ENCODE assay signal across 8 cellular contexts in the genomic region with DNA sequence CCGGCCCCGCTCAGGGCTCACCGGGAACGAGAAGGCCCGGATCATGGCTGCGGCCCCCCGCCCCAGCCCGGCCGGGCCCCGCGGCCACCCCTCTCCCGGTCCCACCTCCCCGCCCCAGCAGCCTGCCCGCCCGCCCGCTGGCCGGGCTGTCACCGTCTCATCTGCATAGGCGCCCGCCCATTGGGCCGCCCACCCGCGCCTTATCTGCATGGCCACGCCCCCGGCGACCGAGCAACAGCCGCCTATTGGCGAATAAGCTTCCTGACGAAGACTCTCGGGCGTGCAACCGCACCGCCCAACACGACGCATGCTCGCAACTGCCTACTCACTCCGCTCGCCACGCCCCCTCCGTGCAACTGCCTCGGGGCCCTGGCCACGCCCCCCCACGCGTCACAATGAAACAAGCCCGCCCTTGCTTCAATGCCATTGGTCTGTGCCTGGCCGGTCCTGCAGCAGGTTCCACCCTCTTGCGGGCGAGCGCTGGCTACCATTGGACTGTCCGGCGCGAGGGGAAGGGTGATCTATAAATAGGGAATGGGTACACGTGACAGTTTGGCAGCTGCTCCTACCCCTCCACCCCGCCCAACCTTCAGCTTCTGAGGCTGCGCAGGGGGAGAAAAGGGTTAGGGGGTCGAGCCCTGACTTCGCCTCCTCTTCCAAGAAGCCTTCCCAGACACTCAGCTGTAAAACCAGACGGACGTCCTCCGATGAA. TPM values are rescaled to one million over a fixed set of nuclear protein-coding genes. Genes with fewer than 3 reads are reported as not detected.
DNase-seq lines count a peak whose midpoint lies in the region; ATAC-seq and TF ChIP-seq lines count a peak whose summit lies in the region.

A gene with protein sequence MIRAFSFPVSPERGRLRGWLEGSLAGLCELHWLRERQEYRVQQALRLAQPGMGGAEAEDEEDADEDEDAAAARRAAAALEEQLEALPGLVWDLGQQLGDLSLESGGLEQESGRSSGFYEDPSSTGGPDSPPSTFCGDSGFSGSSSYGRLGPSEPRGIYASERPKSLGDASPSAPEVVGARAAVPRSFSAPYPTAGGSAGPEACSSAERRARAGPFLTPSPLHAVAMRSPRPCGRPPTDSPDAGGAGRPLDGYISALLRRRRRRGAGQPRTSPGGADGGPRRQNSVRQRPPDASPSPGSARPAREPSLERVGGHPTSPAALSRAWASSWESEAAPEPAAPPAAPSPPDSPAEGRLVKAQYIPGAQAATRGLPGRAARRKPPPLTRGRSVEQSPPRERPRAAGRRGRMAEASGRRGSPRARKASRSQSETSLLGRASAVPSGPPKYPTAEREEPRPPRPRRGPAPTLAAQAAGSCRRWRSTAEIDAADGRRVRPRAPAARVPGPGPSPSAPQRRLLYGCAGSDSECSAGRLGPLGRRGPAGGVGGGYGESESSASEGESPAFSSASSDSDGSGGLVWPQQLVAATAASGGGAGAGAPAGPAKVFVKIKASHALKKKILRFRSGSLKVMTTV (minus strand): TSS at position 163 of the 712 bp plus-strand sequence. CDS start 118 bp downstream, at position 45.

- H2BK15ac ChIP-seq in H9 (ENCODE audit: low read depth, low read length) = no peak within 1 kb of the TSS

- no peaks in the 10 kb centered on the region for H3K36me3 Mint-ChIP-seq in H9 (ENCODE audit: insufficient read depth in 1 of 3, low read depth in 3 of 3)
- H3K36me3 Mint-ChIP-seq in naive thymus-derived CD8-positive, alpha-beta T cell = peaks cover 0 to 3% (median 0%) of the 10 kb centered on the region in 3 donors
- H3K36me3 Mint-ChIP-seq in stimulated activated memory B cell treated with anti-CD40 and anti-IgM and Interleukin-4, amounts not matched to agents 10 μg/mL and 1 μg/mL and 100 μg/mL, for 72 hours = no peaks in the 10 kb centered on the region

- TF ChIP-seq CTCF in H9 (conservative IDR thresholded peaks at IDR 0.05) (no peak), RWPE2 (IDR thresholded peaks at IDR 0.05; ENCODE audit: poor library complexity, severe bottlenecking) (no peak), fibroblast of pulmonary artery (IDR thresholded peaks at IDR 0.05; ENCODE audit: low read length, missing control alignments) (no peak)

- peak within 1 kb of the TSS in 2 of 3 experiments; percentile 72 to 89; a peak in 4 of 7 replicates for H3K27ac Mint-ChIP-seq in H9
- H3K27ac Mint-ChIP-seq in naive thymus-derived CD8-positive, alpha-beta T cell = peak within 1 kb of the TSS; percentile 52 to 97 (median 83)
- peak within 1 kb of the TSS; percentile 28 for H3K27ac Mint-ChIP-seq in stimulated activated memory B cell treated with anti-CD40 and anti-IgM and Interleukin-4, amounts not matched to agents 10 μg/mL and 1 μg/mL and 100 μg/mL, for 72 hours

- peaks cover 45% of the 10 kb centered on the region for H3K27me3 Mint-ChIP-seq in H9 (ENCODE audit: low read depth)
- peaks cover 9 to 31% (median 18%) of the 10 kb centered on the region in 5 donors for H3K27me3 Mint-ChIP-seq in naive thymus-derived CD8-positive, alpha-beta T cell
- H3K27me3 Mint-ChIP-seq in stimulated activated memory B cell treated with anti-CD40 and anti-IgM and Interleukin-4, amounts not matched to agents 10 μg/mL and 1 μg/mL and 100 μg/mL, for 72 hours = peaks cover 49% of the 10 kb centered on the region

- H3K9me3 ChIP-seq in H9 (ENCODE audit: control insufficient read depth, low read depth, low read length) (no peaks in the 10 kb centered on the region), RWPE2 (ENCODE audit: severe bottlenecking) (no peaks in the 10 kb centered on the region)

- H2BK5ac ChIP-seq in H9 (ENCODE audit: insufficient read length, low read length) = no peak within 1 kb of the TSS

- H3K23me2 ChIP-seq in H9 (ENCODE audit: insufficient read length, low read depth, low read length, poor library complexity, severe bottlenecking) = peaks cover 15% of the 10 kb centered on the region

- no peak within 1 kb of the TSS for H2BK20ac ChIP-seq in H9 (ENCODE audit: low read depth, low read length, poor library complexity, severe bottlenecking)

- H4K8ac ChIP-seq in H9 (replicated peaks; ENCODE audit: insufficient read length, low read depth, low read length) = no peak within 1 kb of the TSS

- H3K14ac ChIP-seq in H9 (ENCODE audit: insufficient read depth, low read length) = no peak within 1 kb of the TSS

- H2BK120ac ChIP-seq in H9 (ENCODE audit: low read depth, low read length, poor library complexity, severe bottlenecking) = no peak within 1 kb of the TSS

- no peak within 1 kb of the TSS for H3K23ac ChIP-seq in H9 (ENCODE audit: insufficient read length, low read depth, low read length)

- no peak within 1 kb of the TSS for H2AK5ac ChIP-seq in H9 (ENCODE audit: insufficient read length, low read length)

- H3T11ph ChIP-seq in H9 (ENCODE audit: low read length) = no peak within 1 kb of the TSS

- H3K4me3 ChIP-seq in RWPE2 (ENCODE audit: severe bottlenecking) (peak within 1 kb of the TSS; percentile 27), fibroblast of pulmonary artery (replicated peaks; ENCODE audit: low read depth, low read length) (peak within 1 kb of the TSS; percentile 74)

- H3K56ac ChIP-seq in H9 (ENCODE audit: insufficient read length, low read depth, low read length) = no peak within 1 kb of the TSS

- H2AFZ ChIP-seq in H9 (ENCODE audit: low read length) = no peak within 1 kb of the TSS

- POLR2A ChIA-PET in naive thymus-derived CD8-positive, alpha-beta T cell (lab: Charles Lee) = interaction anchor here (0.6 to 2.3 kb wide), 15 partner anchors 12 to 471 kb away, joined by 3 to 27 read pairs (median 6); partner anchors contain the start of genes CALM3 and GNG8

- H4K20me1 ChIP-seq in H9 (ENCODE audit: control insufficient read depth, insufficient read depth, insufficient read length) = no peaks in the 10 kb centered on the region

- H3K9me3 Mint-ChIP-seq in H9 = no peaks in the 10 kb centered on the region; a peak in 1 of 5 replicates
- H3K9me3 Mint-ChIP-seq in naive thymus-derived CD8-positive, alpha-beta T cell = no peaks in the 10 kb centered on the region
- H3K9me3 Mint-ChIP-seq in stimulated activated memory B cell treated with anti-CD40 and anti-IgM and Interleukin-4, amounts not matched to agents 10 μg/mL and 1 μg/mL and 100 μg/mL, for 72 hours = no peaks in the 10 kb centered on the region

- no peaks in the 10 kb centered on the region for H3K36me3 ChIP-seq in RWPE2 (ENCODE audit: low read depth)

- no peak within 1 kb of the TSS for H4K5ac ChIP-seq in H9 (ENCODE audit: insufficient read length, low read depth, low read length)

- H3K4me1 Mint-ChIP-seq in H9 = peaks cover 19 to 22% of the 10 kb centered on the region in 2 experiments
- H3K4me1 Mint-ChIP-seq in naive thymus-derived CD8-positive, alpha-beta T cell = peaks cover 16 to 31% (median 23%) of the 10 kb centered on the region in 4 donors
- H3K4me1 Mint-ChIP-seq in stimulated activated memory B cell treated with anti-CD40 and anti-IgM and Interleukin-4, amounts not matched to agents 10 μg/mL and 1 μg/mL and 100 μg/mL, for 72 hours = peaks cover 22% of the 10 kb centered on the region

- no peaks in the 10 kb centered on the region; the same call in 1 of the 2 replicates for H3K27me3 ChIP-seq in H9 (ENCODE audit: insufficient read depth, low read length)
- H3K27me3 ChIP-seq in RWPE2 (ENCODE audit: insufficient read depth, poor library complexity, severe bottlenecking) = peaks cover 24% of the 10 kb centered on the region

- H3K4me1 ChIP-seq in H9 (ENCODE audit: insufficient read depth, low read length) = no peaks in the 10 kb centered on the region
- no peaks in the 10 kb centered on the region for H3K4me1 ChIP-seq in RWPE2 (ENCODE audit: insufficient read depth, poor library complexity, severe bottlenecking)

- no peak within 1 kb of the TSS for H3K9ac ChIP-seq in H9 (ENCODE audit: extremely low read depth, insufficient read length, low read length)

- DNase-seq in Daoy (ENCODE audit: low read depth) = peak; percentile 100
- peak; percentile 100 for DNase-seq in H9
- DNase-seq in M059J (ENCODE audit: low read depth) = peak; percentile 99
- DNase-seq in RWPE2 (ENCODE audit: low spot score) = peak; percentile 99
- DNase-seq in activated effector memory CD4-positive, alpha-beta T cell treated with anti-CD3 and anti-CD28 coated beads, Interleukin-2, amount 50 U/mL, for 16 hours = peak; percentile 100
- DNase-seq in fibroblast of pulmonary artery (ENCODE audit: low read depth) = peak; percentile 100
- DNase-seq in naive thymus-derived CD8-positive, alpha-beta T cell = peak; percentile 96 to 100 (median 99)

- H3K4ac ChIP-seq in H9 (ENCODE audit: low read depth, low read length) = no peak within 1 kb of the TSS

- no peak within 1 kb of the TSS for H2BK12ac ChIP-seq in H9 (ENCODE audit: insufficient read length, low read depth, low read length)

- peak; percentile 93 for ATAC-seq in RWPE2 (ENCODE audit: low read depth)
- ATAC-seq in naive thymus-derived CD8-positive, alpha-beta T cell = peak; percentile 89 to 90
- peak; percentile 97 for ATAC-seq in stimulated activated memory B cell treated with anti-CD40 and anti-IgM and Interleukin-4, amounts not matched to agents 10 μg/mL and 1 μg/mL and 100 μg/mL, for 72 hours

- H3K4me2 ChIP-seq in H9 (ENCODE audit: insufficient read depth, insufficient read length, low read length) = peak within 1 kb of the TSS; percentile 93

- no peak within 1 kb of the TSS for H4K91ac ChIP-seq in H9 (ENCODE audit: insufficient read length, low read depth, low read length)

- H3K27ac ChIP-seq in H9 (ENCODE audit: insufficient read length, low read depth, low read length) (no peak within 1 kb of the TSS), RWPE2 (ENCODE audit: poor library complexity, severe bottlenecking) (no peak within 1 kb of the TSS)

- WGBS in H9 (ENCODE audit: extremely low coverage, insufficient read length, low lambda C conversion rate) = no CpG with 5 or more reads among the region's 61 CpGs

- H3K79me2 ChIP-seq in H9 (ENCODE audit: insufficient read depth, low read length) = no peaks in the 10 kb centered on the region

- no peaks in the 10 kb centered on the region for H3K79me1 ChIP-seq in H9 (ENCODE audit: insufficient read depth, low read depth, low read length, poor library complexity, severe bottlenecking)

- H3K4me3 Mint-ChIP-seq in H9 = peak within 1 kb of the TSS; percentile 48 to 83
- peak within 1 kb of the TSS; percentile 80 to 93 (median 84) for H3K4me3 Mint-ChIP-seq in naive thymus-derived CD8-positive, alpha-beta T cell
- H3K4me3 Mint-ChIP-seq in stimulated activated memory B cell treated with anti-CD40 and anti-IgM and Interleukin-4, amounts not matched to agents 10 μg/mL and 1 μg/mL and 100 μg/mL, for 72 hours = peak within 1 kb of the TSS; percentile 72

- no peak within 1 kb of the TSS for H3K18ac ChIP-seq in H9 (ENCODE audit: insufficient read length, low read depth, low read length)

RNA-seq across cellular contexts. Expression of the gene that starts here (rescaled TPM):
- total RNA-seq in Daoy (2014; rRNA removed; shearing (Covaris generic)) = 0.30 and 0.91 TPM in 2 replicates
- 0.87 and 1.1 TPM in 2 replicates for total RNA-seq in H9 (2021)
- 0.52 and 1.4 TPM in 2 replicates for total RNA-seq in M059J (2014; rRNA removed; shearing (Covaris generic))
- under 1 TPM in 1 of 2 experiments, not detected in 1; 0.13 TPM for total RNA-seq in naive thymus-derived CD8-positive, alpha-beta T cell
- under 1 TPM in 1 of 3 donors, not detected in 2; 0.13 TPM for polyA plus RNA-seq in naive thymus-derived CD8-positive, alpha-beta T cell

Comparison
In these comparisons a context has a peak if more than half of its experiments do, and no peak if none do; other contexts are left out.
1. Peak in DNase-seq in Daoy; RNA of the gene not detected or under 1 TPM.
2. Peak in DNase-seq and ATAC-seq in naive thymus-derived CD8-positive, alpha-beta T cell; RNA of the gene not detected or under 1 TPM.
3. H3K27ac Mint-ChIP-seq: peak in every context shown above with its lines; median percentile 83 in naive thymus-derived CD8-positive, alpha-beta T cell; 80 in H9; 28 in stimulated activated memory B cell treated with anti-CD40 and anti-IgM and Interleukin-4, amounts not matched to agents 10 μg/mL and 1 μg/mL and 100 μg/mL, for 72 hours.